19 cellular contexts compared by ENCODE assay signal in genomic region chr16:64948056-64948455, GRCh38.
DNase-seq lines count a peak whose midpoint lies in the region; FAIRE-seq and TF ChIP-seq lines count a peak whose summit lies in the region.
"Had no signal": no experiment of that assay in that cellular context is flagged by ENCODE, and none has a peak within 500 bp of the region (broad histone marks: within the 10 kb centered on the region; RNA-seq: fewer than 3 reads in every experiment).

No MANE protein-coding gene starts in this region.

- FAIRE-seq in GM12891 (lab: Jason Lieb, UNC), result no peak
- FAIRE-seq: G401.6 had no signal

- no peaks in the 10 kb centered on the region for H3K79me2 ChIP-seq in smooth muscle cell (ENCODE audit: low read depth)
- H3K79me2 ChIP-seq in trophoblast cell (ENCODE audit: control insufficient read depth, insufficient read depth, low read length, poor library complexity), result no peaks in the 10 kb centered on the region

- no peak for TF ChIP-seq CTCF in smooth muscle cell (IDR thresholded peaks at IDR 0.05; ENCODE audit: borderline replicate concordance, insufficient read depth, poor library complexity, severe bottlenecking)
- TF ChIP-seq CTCF in ascending aorta (IDR thresholded peaks at IDR 0.05), result no peak

- H3K4me1 ChIP-seq in mesodermal cell (ENCODE audit: control insufficient read depth, insufficient read depth, low read length, poor library complexity, severe bottlenecking) (no peaks in the 10 kb centered on the region), smooth muscle cell (ENCODE audit: low read depth) (peaks cover 4% of the 10 kb centered on the region), trophoblast cell (ENCODE audit: control insufficient read depth in 1 of 2, insufficient read depth in 2 of 2, low read length in 2 of 2) (no peaks in the 10 kb centered on the region), ascending aorta (no peaks in the 10 kb centered on the region)
- H3K4me1 ChIP-seq: BLaER1, Caco-2 had no signal

- no peaks in the 10 kb centered on the region for H3K4me1 Mint-ChIP-seq in activated CD4-positive, alpha-beta memory T cell treated with anti-CD3 and anti-CD28 coated beads for 36 hours (ENCODE audit: low read depth)
- H3K4me1 Mint-ChIP-seq: B cell; CD4-positive, CD25-positive, alpha-beta regulatory T cell; GM23338; H9 had no signal

- H3K4me3 ChIP-seq in SK-N-MC, result no peak overlapping the region
- H3K4me3 ChIP-seq in mesodermal cell (ENCODE audit: extremely low read depth, insufficient read depth, low read length, poor library complexity, severe bottlenecking), result no peak overlapping the region
- no peak overlapping the region for H3K4me3 ChIP-seq in smooth muscle cell
- H3K4me3 ChIP-seq in trophoblast cell (ENCODE audit: low read depth, low read length), result no peak overlapping the region
- H3K4me3 ChIP-seq in ascending aorta, result no peak overlapping the region
- H3K4me3 ChIP-seq: BLaER1, GM23338 had no signal

- no peak overlapping the region for H4K8ac ChIP-seq in trophoblast cell (ENCODE audit: low read depth, low read length)

- peaks cover 46% of the 10 kb centered on the region for H3K36me3 ChIP-seq in SK-N-MC (ENCODE audit: insufficient read depth, low read length)
- peaks cover 49% of the 10 kb centered on the region for H3K36me3 ChIP-seq in mesodermal cell (ENCODE audit: control insufficient read depth, insufficient read depth, low read length)
- H3K36me3 ChIP-seq in smooth muscle cell (ENCODE audit: low read depth), result peaks cover 31% of the 10 kb centered on the region
- peaks cover 15 to 27% of the 10 kb centered on the region in 2 experiments for H3K36me3 ChIP-seq in trophoblast cell (ENCODE audit: control insufficient read depth in 1 of 2, insufficient read depth in 2 of 2, low read length in 2 of 2)
- H3K36me3 ChIP-seq in ascending aorta, result peaks cover 4 to 15% of the 10 kb centered on the region in 2 donors
- H3K36me3 ChIP-seq: BLaER1 had no signal

- H3K27me3 ChIP-seq in smooth muscle cell (ENCODE audit: low read depth), result no peaks in the 10 kb centered on the region
- no peaks in the 10 kb centered on the region for H3K27me3 ChIP-seq in trophoblast cell (ENCODE audit: insufficient read depth, low read length)
- H3K27me3 ChIP-seq in ascending aorta, result no peaks in the 10 kb centered on the region
- H3K27me3 ChIP-seq: BLaER1 had no signal

- no peak overlapping the region for H3K18ac ChIP-seq in trophoblast cell (ENCODE audit: low read length)

- intact Hi-C loops in ascending aorta (cut with DNase I), result no loop called here
- intact Hi-C loops in activated CD4-positive, alpha-beta memory T cell treated with anti-CD3 and anti-CD28 coated beads for 36 hours (cut with micrococcal nuclease), result no loop called here

- H2BK120ac ChIP-seq in trophoblast cell (ENCODE audit: insufficient read depth, low read length, poor library complexity), result no peak overlapping the region

- H3K9ac ChIP-seq in SK-N-MC (ENCODE audit: insufficient read length) (no peak overlapping the region), smooth muscle cell (ENCODE audit: low read depth) (no peak overlapping the region), trophoblast cell (ENCODE audit: low read length) (no peak overlapping the region)
- H3K9ac ChIP-seq: BLaER1 had no signal

- H4K20me1 ChIP-seq in smooth muscle cell (ENCODE audit: low read depth), result peaks cover 18% of the 10 kb centered on the region
- H4K20me1 ChIP-seq: BLaER1 had no signal

- no peak overlapping the region for H4K12ac ChIP-seq in trophoblast cell (ENCODE audit: low read depth, low read length)

- H3K4ac ChIP-seq in trophoblast cell (ENCODE audit: low read depth, low read length), result no peak overlapping the region

- H3F3A ChIP-seq in smooth muscle cell (ENCODE audit: low read depth), result peaks cover 86% of the 10 kb centered on the region

- H3K79me1 ChIP-seq in trophoblast cell (ENCODE audit: low read length), result no peaks in the 10 kb centered on the region

- H2AK5ac ChIP-seq in trophoblast cell (ENCODE audit: low read length), result no peak overlapping the region

- H3K27ac ChIP-seq in SK-N-MC (peak overlapping the region; percentile 64; the same call in 1 of the 2 replicates), mesodermal cell (ENCODE audit: low read depth, low read length, severe bottlenecking) (peak overlapping the region; percentile 17), smooth muscle cell (ENCODE audit: low read depth) (peak overlapping the region; percentile 40), trophoblast cell (ENCODE audit: low read depth, low read length) (no peak overlapping the region), ascending aorta (no peak overlapping the region)
- H3K27ac ChIP-seq: BLaER1, C4-2B had no signal

- H3K23ac ChIP-seq in trophoblast cell (ENCODE audit: low read length), result no peak overlapping the region

- no peaks in the 10 kb centered on the region for H3K36me3 Mint-ChIP-seq in activated CD4-positive, alpha-beta memory T cell treated with anti-CD3 and anti-CD28 coated beads for 36 hours
- H3K36me3 Mint-ChIP-seq: CD4-positive, CD25-positive, alpha-beta regulatory T cell; CD8-positive, alpha-beta T cell had no signal

- TF ChIP-seq POLR2A in GM12891 (IDR thresholded peaks at IDR 0.05; ENCODE audit: low read depth, low read length), result no peak

- no peak overlapping the region for H3K4me2 ChIP-seq in smooth muscle cell
- H3K4me2 ChIP-seq in trophoblast cell (ENCODE audit: low read length), result no peak overlapping the region
- H3K4me2 ChIP-seq: BLaER1, GM23338 had no signal

- no peak overlapping the region for H4K91ac ChIP-seq in trophoblast cell (ENCODE audit: low read depth, low read length)

- H3K4me3 Mint-ChIP-seq in activated CD4-positive, alpha-beta memory T cell treated with anti-CD3 and anti-CD28 coated beads for 36 hours, result no peak overlapping the region
- H3K4me3 Mint-ChIP-seq: B cell; CD4-positive, CD25-positive, alpha-beta regulatory T cell; CD8-positive, alpha-beta T cell; GM23338; H9 had no signal

- CTCF ChIA-PET in activated CD4-positive, alpha-beta memory T cell treated with anti-CD3 and anti-CD28 coated beads for 36 hours (lab: Charles Lee), result no interaction called here

- no peak overlapping the region for H2AFZ ChIP-seq in smooth muscle cell (ENCODE audit: low read depth)
- H2AFZ ChIP-seq in trophoblast cell (ENCODE audit: insufficient read depth, low read length, poor library complexity), result no peak overlapping the region
- H2AFZ ChIP-seq: GM23338 had no signal

- no peak overlapping the region for H3K27ac Mint-ChIP-seq in activated CD4-positive, alpha-beta memory T cell treated with anti-CD3 and anti-CD28 coated beads for 36 hours
- H3K27ac Mint-ChIP-seq: B cell; CD4-positive, CD25-positive, alpha-beta regulatory T cell; CD8-positive, alpha-beta T cell; GM23338 had no signal

- WGBS in mesodermal cell (ENCODE audit: insufficient coverage in 2 of 2), 2 experiments, result no CpG with 5 or more reads among the region's 1 CpG
- WGBS in smooth muscle cell (ENCODE audit: low lambda C conversion rate), result 84% methylated on average over 1 of the region's 1 CpG
- WGBS in trophoblast cell (ENCODE audit: extremely low coverage, insufficient coverage, insufficient read length), result no CpG with 5 or more reads among the region's 1 CpG

- H2BK5ac ChIP-seq in trophoblast cell (ENCODE audit: low read depth, low read length, poor library complexity), result no peak overlapping the region

- peaks cover 45% of the 10 kb centered on the region for H3K9me3 Mint-ChIP-seq in activated CD4-positive, alpha-beta memory T cell treated with anti-CD3 and anti-CD28 coated beads for 36 hours
- H3K9me3 Mint-ChIP-seq: GM23338, H9 had no signal

- DNase-seq in SK-N-MC (ENCODE audit: low read depth, low spot score), result no peak
- DNase-seq in dermis microvascular lymphatic vessel endothelial cell (ENCODE audit: low read depth in 2 of 2), result peak; percentile 20 to 52
- DNase-seq in smooth muscle cell (lab: John Stamatoyannopoulos, UW; ENCODE audit: unreplicated experiment), result no peak
- no peak for DNase-seq in trophoblast cell
- DNase-seq in GM12891 (ENCODE audit: insufficient read length, low spot score), result no peak
- no peak for DNase-seq in ascending aorta (ENCODE audit: low spot score in 2 of 2)
- DNase-seq in activated CD4-positive, alpha-beta memory T cell treated with anti-CD3 and anti-CD28 coated beads for 36 hours, result no peak
- DNase-seq: Caco-2; CD4-positive, CD25-positive, alpha-beta regulatory T cell; CD8-positive, alpha-beta T cell; DMS153; DND-41; H9 had no signal

- no peaks in the 10 kb centered on the region for H3K27me3 Mint-ChIP-seq in activated CD4-positive, alpha-beta memory T cell treated with anti-CD3 and anti-CD28 coated beads for 36 hours
- H3K27me3 Mint-ChIP-seq: B cell; CD4-positive, CD25-positive, alpha-beta regulatory T cell had no signal

- H2BK12ac ChIP-seq in trophoblast cell (ENCODE audit: low read length), result no peak overlapping the region

- H3K9me3 ChIP-seq in SK-N-MC (ENCODE audit: low read depth, low read length) (no peaks in the 10 kb centered on the region), mesodermal cell (ENCODE audit: control insufficient read depth, low read length) (no peaks in the 10 kb centered on the region), smooth muscle cell (replicated peaks; ENCODE audit: low read depth) (no peaks in the 10 kb centered on the region), trophoblast cell (ENCODE audit: insufficient read depth, low read depth, low read length) (peaks cover 3% of the 10 kb centered on the region), ascending aorta (no peaks in the 10 kb centered on the region)
- H3K9me3 ChIP-seq: Caco-2 had no signal

- POLR2A ChIA-PET in activated CD4-positive, alpha-beta memory T cell treated with anti-CD3 and anti-CD28 coated beads for 36 hours (lab: Charles Lee), result no interaction called here

- H3K14ac ChIP-seq in trophoblast cell (ENCODE audit: low read length), result no peak overlapping the region

TF ChIP-seq in GM12891, 5 proteins besides CTCF, POLR2A, EP300 and RAD21:
- TF ChIP-seq POLR2AphosphoS5 (IDR thresholded peaks at IDR 0.05; ENCODE audit: low read depth, low read length) (no peak), SPI1 (IDR thresholded peaks at IDR 0.05; ENCODE audit: low read depth, low read length) (no peak), POU2F2 (IDR thresholded peaks at IDR 0.05; ENCODE audit: low read depth, low read length) (no peak), PAX5 (IDR thresholded peaks at IDR 0.05; ENCODE audit: insufficient read depth, low read length, severe bottlenecking) (no peak), TAF1 (IDR thresholded peaks at IDR 0.05; ENCODE audit: low read depth, low read length) (no peak)

Comparison
In these comparisons a context has a peak if more than half of its experiments do, and no peak if none do; other contexts are left out.
1. DNase-seq: peak in dermis microvascular lymphatic vessel endothelial cell (2 of 2); none in SK-N-MC (single experiment), smooth muscle cell (single experiment), trophoblast cell (0 of 2), GM12891 (single experiment), ascending aorta (0 of 2) and activated CD4-positive, alpha-beta memory T cell treated with anti-CD3 and anti-CD28 coated beads for 36 hours (single experiment).
2. H3K27ac ChIP-seq: peak in SK-N-MC (single experiment), mesodermal cell (single experiment) and smooth muscle cell (single experiment); none in trophoblast cell (single experiment) and ascending aorta (0 of 2).